Comparison of ENCODE assay signal across 20 cellular contexts in genomic region chr14:32510815-32511214, GRCh38.
DNase-seq lines count a peak whose midpoint lies in the region; ATAC-seq, FAIRE-seq and TF ChIP-seq lines count a peak whose summit lies in the region.
"Had no signal": no experiment of that assay in that cellular context is flagged by ENCODE, and none has a peak within 500 bp of the region (broad histone marks: within the 10 kb centered on the region; RNA-seq: fewer than 3 reads in every experiment).

No MANE protein-coding gene starts in this region.

- POLR2A ChIA-PET in A549 (lab: Yijun Ruan, JAX) = interaction anchor here (0.7 kb wide), 3 partner anchors 37 to 790 kb away, joined by 3 to 4 read pairs (median 3); no protein-coding TSS in a partner anchor

- no peak for TF ChIP-seq RAD21 in A549 (conservative IDR thresholded peaks at IDR 0.05 in 1 of 2, IDR thresholded peaks at IDR 0.05 in 1 of 2)

- no peaks in the 10 kb centered on the region for H3K27me3 ChIP-seq in esophagus muscularis mucosa
- H3K27me3 ChIP-seq: vagina had no signal

- DNase-seq in A549 (ENCODE audit: low read depth in 1 of 2, low spot score in 1 of 2) (no peak), amniotic epithelial cell (ENCODE audit: low read depth) (peak; percentile 72), esophagus muscularis mucosa (ENCODE audit: extremely low spot score) (no peak), neural crest cell (ENCODE audit: low read depth, low spot score) (no peak), erythroblast (lab: John Stamatoyannopoulos, UW) (no peak), GM13977 (ENCODE audit: low spot score) (no peak)
- no peak for DNase-seq in stimulated activated naive CD4-positive, alpha-beta T cell (lab: John Stamatoyannopoulos, UW)
- DNase-seq: activated CD8-positive, alpha-beta T cell treated with anti-CD3 and anti-CD28 coated beads for 36 hours; activated T-cell treated with anti-CD3 and anti-CD28 coated beads, Interleukin-2, amount 50 U/mL, for 48 hours; CD8-positive, alpha-beta T cell; hippocampal formation; mucosa of descending colon; NCI-H69; OCI-M1; posterior cingulate gyrus had no signal

- H3K27me3 Mint-ChIP-seq in neural crest cell (ENCODE audit: low read depth) = no peaks in the 10 kb centered on the region
- H3K27me3 Mint-ChIP-seq: activated CD8-positive, alpha-beta T cell treated with anti-CD3 and anti-CD28 coated beads for 36 hours had no signal

- no peak for TF ChIP-seq POLR2A in A549 (IDR thresholded peaks at IDR 0.05; ENCODE audit: low read length)
- TF ChIP-seq POLR2A in esophagus muscularis mucosa (IDR thresholded peaks at IDR 0.05; ENCODE audit: low read depth) = no peak
- TF ChIP-seq POLR2A in erythroblast (IDR thresholded peaks at IDR 0.05; ENCODE audit: low read length) = no peak

- 44% methylated on average over 3 of the region's 3 CpGs for WGBS in A549 (ENCODE audit: missing lambda C conversion rate)
- WGBS in esophagus muscularis mucosa = 50% methylated on average over 3 of the region's 3 CpGs

- H3K9me3 ChIP-seq in A549 (no peaks in the 10 kb centered on the region), esophagus muscularis mucosa (no peaks in the 10 kb centered on the region)
- H3K9me3 ChIP-seq: mucosa of descending colon, vagina had no signal

- intact Hi-C loops in esophagus muscularis mucosa (cut with DNase I) = no loop called here

- H3K4me3 ChIP-seq in A549 (no peak overlapping the region), esophagus muscularis mucosa (no peak overlapping the region)
- H3K4me3 ChIP-seq: mucosa of descending colon, vagina had no signal

- peaks cover 2% of the 10 kb centered on the region for H3K9me3 Mint-ChIP-seq in neural crest cell
- H3K9me3 Mint-ChIP-seq: activated CD8-positive, alpha-beta T cell treated with anti-CD3 and anti-CD28 coated beads for 36 hours; CD8-positive, alpha-beta T cell; stimulated activated naive CD8-positive, alpha-beta T cell treated with anti-CD3 and anti-CD28 coated beads, Interleukin-15, Interleukin-2, amounts not matched to agents 100 ng/mL and 50 ng/mL, for 24 hours had no signal

- peak overlapping the region; percentile 66 to 75 for H3K27ac ChIP-seq in A549
- peak overlapping the region; percentile 64 to 87 (median 86) for H3K27ac ChIP-seq in esophagus muscularis mucosa (replicated peaks in 1 of 4)
- H3K27ac ChIP-seq: vagina had no signal

- TF ChIP-seq CTCF in A549 (IDR thresholded peaks at IDR 0.05) = no peak
- no peak for TF ChIP-seq CTCF in esophagus muscularis mucosa (IDR thresholded peaks at IDR 0.05)
- no peak for TF ChIP-seq CTCF in neural crest cell (conservative IDR thresholded peaks at IDR 0.05)
- no peak for TF ChIP-seq CTCF in GM13977 (IDR thresholded peaks at IDR 0.05; ENCODE audit: extremely low read depth, insufficient read depth, missing control alignments)

- no peaks in the 10 kb centered on the region for H3K36me3 ChIP-seq in esophagus muscularis mucosa
- H3K36me3 ChIP-seq: vagina had no signal

- TF ChIP-seq EP300 in A549 (IDR thresholded peaks at IDR 0.05) (no peak), esophagus muscularis mucosa (IDR thresholded peaks at IDR 0.05) (no peak)

- H3K27ac Mint-ChIP-seq in neural crest cell (ENCODE audit: unreplicated experiment) = peak overlapping the region; percentile 15
- H3K27ac Mint-ChIP-seq: activated CD8-positive, alpha-beta T cell treated with anti-CD3 and anti-CD28 coated beads for 36 hours; activated naive CD8-positive, alpha-beta T cell; CD8-positive, alpha-beta T cell; stimulated activated naive CD8-positive, alpha-beta T cell treated with anti-CD3 and anti-CD28 coated beads, Interleukin-15, Interleukin-2, amounts not matched to agents 100 ng/mL and 50 ng/mL, for 24 hours had no signal

- ATAC-seq in A549 (no peak), HG02763 (IDR thresholded peaks at IDR 0.05; ENCODE audit: unreplicated experiment) (no peak)
- ATAC-seq: activated CD8-positive, alpha-beta T cell treated with anti-CD3 and anti-CD28 coated beads for 36 hours; CD8-positive, alpha-beta T cell; esophagus mucosa; mucosa of descending colon had no signal

- in situ Hi-C loops in GM13977 (cut with MboI; ENCODE audit: low pct_unique_long_range_greater_than_20kb, low sequenced_read_pairs, unreplicated experiment) = no loop called here

- H3K36me3 Mint-ChIP-seq in neural crest cell (ENCODE audit: low read depth) = no peaks in the 10 kb centered on the region
- H3K36me3 Mint-ChIP-seq: activated naive CD8-positive, alpha-beta T cell; CD8-positive, alpha-beta T cell had no signal

- no peak for FAIRE-seq in A549 (lab: Jason Lieb, UNC)

- peaks cover 80% of the 10 kb centered on the region for H3K4me1 ChIP-seq in A549
- peaks cover 17 to 57% (median 56%) of the 10 kb centered on the region in 4 donors for H3K4me1 ChIP-seq in esophagus muscularis mucosa

- H3K4me2 ChIP-seq in A549 = peak overlapping the region; percentile 74; the same call in 1 of the 3 replicates

- CTCF ChIA-PET in A549 (lab: Yijun Ruan, JAX) = interaction anchor here (0.6 to 1.7 kb wide), 3 partner anchors 49 to 200 kb away, joined by 4 to 7 read pairs (median 5); no protein-coding TSS in a partner anchor

- H3K4me1 Mint-ChIP-seq in neural crest cell = peaks cover 40% of the 10 kb centered on the region

- H3K4me3 Mint-ChIP-seq in neural crest cell = no peak overlapping the region
- H3K4me3 Mint-ChIP-seq: activated CD8-positive, alpha-beta T cell treated with anti-CD3 and anti-CD28 coated beads for 36 hours; activated naive CD8-positive, alpha-beta T cell; CD8-positive, alpha-beta T cell; stimulated activated naive CD8-positive, alpha-beta T cell treated with anti-CD3 and anti-CD28 coated beads, Interleukin-15, Interleukin-2, amounts not matched to agents 100 ng/mL and 50 ng/mL, for 24 hours had no signal

TF ChIP-seq in A549, 52 proteins besides CTCF, POLR2A, EP300 and RAD21:
- TF ChIP-seq TFCP2L1 (CRISPR knock-in tag; IDR thresholded peaks at IDR 0.05) (no peak), CBX8 (IDR thresholded peaks at IDR 0.05) (no peak), NPAS2 (CRISPR knock-in tag; IDR thresholded peaks at IDR 0.05; ENCODE audit: borderline replicate concordance) (no peak), RARB (CRISPR knock-in tag; IDR thresholded peaks at IDR 0.05) (no peak), BHLHE40 (IDR thresholded peaks at IDR 0.05; ENCODE audit: low read depth, low read length) (no peak), JUNB (IDR thresholded peaks at IDR 0.05) (no peak)
